In genomic region chr21:40143822-40144525, GRCh38 we compare ENCODE assay signal across 8 cellular contexts.
A peak's percentile ranks its signal among the peaks of the same experiment; 100 is the strongest.
DNase-seq lines count a peak whose midpoint lies in the region; ATAC-seq and TF ChIP-seq lines count a peak whose summit lies in the region.

No MANE protein-coding gene starts in this region.

- H3K9me3 ChIP-seq in DND-41 (ENCODE audit: insufficient read depth, low read length, severe bottlenecking) = no peaks in the 10 kb centered on the region
- H3K9me3 ChIP-seq in CD8-positive, alpha-beta memory T cell (ENCODE audit: low read length) = no peaks in the 10 kb centered on the region

- DNase-seq in DND-41 (peak; percentile 50), RWPE1 (ENCODE audit: low spot score) (peak; percentile 15), T47D (ENCODE audit: low read depth in 1 of 2, low spot score in 1 of 2) (peak; percentile 44 to 73), left lobe of liver (ENCODE audit: low spot score) (peak; percentile 50)
- peak; percentile 24 to 35 for DNase-seq in stimulated activated CD8-positive, alpha-beta memory T cell treated with anti-CD3 and anti-CD28 coated beads, Interleukin-2, amount 100 ng/mL, for 48 hours (ENCODE audit: low read depth in 2 of 2)
- DNase-seq in CD8-positive, alpha-beta memory T cell = no peak

- no peak overlapping the region for H3K9ac ChIP-seq in DND-41 (ENCODE audit: low read depth, low read length)

- no peaks in the 10 kb centered on the region for H4K20me1 ChIP-seq in DND-41 (ENCODE audit: insufficient read depth, low read length)

- TF ChIP-seq RAD21 in Ishikawa (IDR thresholded peaks at IDR 0.05; ENCODE audit: low read depth) = peak; percentile 53

- no peaks in the 10 kb centered on the region for H3K79me2 ChIP-seq in DND-41 (ENCODE audit: insufficient read depth, low read length)

- CTCF ChIA-PET in RWPE1 (lab: Yijun Ruan, JAX) = interaction anchor here (0.5 to 0.8 kb wide), 11 partner anchors 30 to 992 kb away, joined by 3 to 6 read pairs (median 3); no protein-coding TSS in a partner anchor
- CTCF ChIA-PET in CD8-positive, alpha-beta memory T cell (lab: Charles Lee) = no interaction called here

- no peak overlapping the region for H3K27ac Mint-ChIP-seq in CD8-positive, alpha-beta memory T cell

- H3K4me2 ChIP-seq in DND-41 (ENCODE audit: insufficient read depth, low read length) = no peak overlapping the region

- no peaks in the 10 kb centered on the region for H3K4me1 Mint-ChIP-seq in CD8-positive, alpha-beta memory T cell

- H3K27me3 ChIP-seq in DND-41 (ENCODE audit: insufficient read depth, low read length, poor library complexity) = no peaks in the 10 kb centered on the region
- H3K27me3 ChIP-seq in CD8-positive, alpha-beta memory T cell (ENCODE audit: insufficient read depth, low read length, poor library complexity, severe bottlenecking) = no peaks in the 10 kb centered on the region

- no peaks in the 10 kb centered on the region for H3K36me3 ChIP-seq in DND-41 (ENCODE audit: insufficient read depth, low read length)
- no peaks in the 10 kb centered on the region for H3K36me3 ChIP-seq in CD8-positive, alpha-beta memory T cell (ENCODE audit: insufficient read depth, low read length)

- H3K27me3 Mint-ChIP-seq in CD8-positive, alpha-beta memory T cell = no peaks in the 10 kb centered on the region

- no peaks in the 10 kb centered on the region for H3K36me3 Mint-ChIP-seq in CD8-positive, alpha-beta memory T cell

- H3K4me3 ChIP-seq in DND-41 (ENCODE audit: low read depth in 1 of 2, low read length in 2 of 2) = no peak overlapping the region
- H3K4me3 ChIP-seq in CD8-positive, alpha-beta memory T cell (ENCODE audit: low read length) = no peak overlapping the region

- in situ Hi-C loops in T47D (cut with HindIII; ENCODE audit: low pct_unique_long_range_greater_than_20kb, low sequenced_read_pairs) = no loop called here

- TF ChIP-seq CTCF in DND-41 (IDR thresholded peaks at IDR 0.05; ENCODE audit: borderline replicate concordance, extremely low read depth, low read length, poor library complexity, severe bottlenecking) (peak; percentile 74), RWPE1 (conservative IDR thresholded peaks at IDR 0.05; ENCODE audit: low read depth) (peak; percentile 66)

- ATAC-seq in DND-41 (ENCODE audit: insufficient read depth, low read depth) (peak; percentile 56; the same call in 2 of the 3 replicates), left lobe of liver (peak; percentile 84), GM18870 (IDR thresholded peaks at IDR 0.05; ENCODE audit: unreplicated experiment) (no peak)

- POLR2A ChIA-PET in RWPE1 (lab: Yijun Ruan, JAX; ENCODE audit: low non-redundant PET) = no interaction called here
- POLR2A ChIA-PET in CD8-positive, alpha-beta memory T cell (lab: Charles Lee) = no interaction called here

- H3K4me1 ChIP-seq in DND-41 (ENCODE audit: insufficient read depth, low read length) = no peaks in the 10 kb centered on the region
- no peaks in the 10 kb centered on the region for H3K4me1 ChIP-seq in CD8-positive, alpha-beta memory T cell (ENCODE audit: insufficient read depth, low read length)

- no peak overlapping the region; the same call in 1 of the 2 replicates for H2AFZ ChIP-seq in DND-41 (ENCODE audit: low read depth, low read length)

- H3K4me3 Mint-ChIP-seq in CD8-positive, alpha-beta memory T cell = no peak overlapping the region

- H3K9me3 Mint-ChIP-seq in CD8-positive, alpha-beta memory T cell = peaks cover 0 to 2% (median 0%) of the 10 kb centered on the region in 5 donors

- TF ChIP-seq EP300 in Ishikawa (IDR thresholded peaks at IDR 0.05; ENCODE audit: borderline replicate concordance) = no peak

- no peak overlapping the region for H3K27ac ChIP-seq in DND-41 (ENCODE audit: low read length)
- H3K27ac ChIP-seq in RWPE1 = no peak overlapping the region
- no peak overlapping the region for H3K27ac ChIP-seq in CD8-positive, alpha-beta memory T cell (ENCODE audit: low read depth, low read length)

TF ChIP-seq in Ishikawa, 13 proteins besides CTCF, POLR2A, EP300 and RAD21:
- TF ChIP-seq ZBTB7A (IDR thresholded peaks at IDR 0.05; ENCODE audit: low read depth) (no peak), TEAD4 (IDR thresholded peaks at IDR 0.05) (no peak), FOXM1 (IDR thresholded peaks at IDR 0.05; ENCODE audit: borderline replicate concordance, low read depth) (no peak), EGR1 (IDR thresholded peaks at IDR 0.05) (no peak), NFIC (IDR thresholded peaks at IDR 0.05) (no peak), YY1 (IDR thresholded peaks at IDR 0.05; ENCODE audit: low read depth) (no peak), CEBPB (IDR thresholded peaks at IDR 0.05) (no peak), TCF12 (IDR thresholded peaks at IDR 0.05; ENCODE audit: low read depth) (no peak), CREB1 (IDR thresholded peaks at IDR 0.05; ENCODE audit: low read depth) (no peak), TAF1 (IDR thresholded peaks at IDR 0.05; ENCODE audit: low read depth) (no peak)
- TF ChIP-seq, protein P1, sequence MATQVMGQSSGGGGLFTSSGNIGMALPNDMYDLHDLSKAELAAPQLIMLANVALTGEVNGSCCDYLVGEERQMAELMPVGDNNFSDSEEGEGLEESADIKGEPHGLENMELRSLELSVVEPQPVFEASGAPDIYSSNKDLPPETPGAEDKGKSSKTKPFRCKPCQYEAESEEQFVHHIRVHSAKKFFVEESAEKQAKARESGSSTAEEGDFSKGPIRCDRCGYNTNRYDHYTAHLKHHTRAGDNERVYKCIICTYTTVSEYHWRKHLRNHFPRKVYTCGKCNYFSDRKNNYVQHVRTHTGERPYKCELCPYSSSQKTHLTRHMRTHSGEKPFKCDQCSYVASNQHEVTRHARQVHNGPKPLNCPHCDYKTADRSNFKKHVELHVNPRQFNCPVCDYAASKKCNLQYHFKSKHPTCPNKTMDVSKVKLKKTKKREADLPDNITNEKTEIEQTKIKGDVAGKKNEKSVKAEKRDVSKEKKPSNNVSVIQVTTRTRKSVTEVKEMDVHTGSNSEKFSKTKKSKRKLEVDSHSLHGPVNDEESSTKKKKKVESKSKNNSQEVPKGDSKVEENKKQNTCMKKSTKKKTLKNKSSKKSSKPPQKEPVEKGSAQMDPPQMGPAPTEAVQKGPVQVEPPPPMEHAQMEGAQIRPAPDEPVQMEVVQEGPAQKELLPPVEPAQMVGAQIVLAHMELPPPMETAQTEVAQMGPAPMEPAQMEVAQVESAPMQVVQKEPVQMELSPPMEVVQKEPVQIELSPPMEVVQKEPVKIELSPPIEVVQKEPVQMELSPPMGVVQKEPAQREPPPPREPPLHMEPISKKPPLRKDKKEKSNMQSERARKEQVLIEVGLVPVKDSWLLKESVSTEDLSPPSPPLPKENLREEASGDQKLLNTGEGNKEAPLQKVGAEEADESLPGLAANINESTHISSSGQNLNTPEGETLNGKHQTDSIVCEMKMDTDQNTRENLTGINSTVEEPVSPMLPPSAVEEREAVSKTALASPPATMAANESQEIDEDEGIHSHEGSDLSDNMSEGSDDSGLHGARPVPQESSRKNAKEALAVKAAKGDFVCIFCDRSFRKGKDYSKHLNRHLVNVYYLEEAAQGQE (IDR thresholded peaks at IDR 0.05; ENCODE audit: low read depth) = no peak
- TF ChIP-seq, protein P2, sequence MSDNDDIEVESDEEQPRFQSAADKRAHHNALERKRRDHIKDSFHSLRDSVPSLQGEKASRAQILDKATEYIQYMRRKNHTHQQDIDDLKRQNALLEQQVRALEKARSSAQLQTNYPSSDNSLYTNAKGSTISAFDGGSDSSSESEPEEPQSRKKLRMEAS (IDR thresholded peaks at IDR 0.05) = no peak
- TF ChIP-seq, protein P3, sequence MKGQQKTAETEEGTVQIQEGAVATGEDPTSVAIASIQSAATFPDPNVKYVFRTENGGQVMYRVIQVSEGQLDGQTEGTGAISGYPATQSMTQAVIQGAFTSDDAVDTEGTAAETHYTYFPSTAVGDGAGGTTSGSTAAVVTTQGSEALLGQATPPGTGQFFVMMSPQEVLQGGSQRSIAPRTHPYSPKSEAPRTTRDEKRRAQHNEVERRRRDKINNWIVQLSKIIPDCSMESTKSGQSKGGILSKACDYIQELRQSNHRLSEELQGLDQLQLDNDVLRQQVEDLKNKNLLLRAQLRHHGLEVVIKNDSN (IDR thresholded peaks at IDR 0.05) = no peak
TF ChIP-seq in Ishikawa: peak in this region for 0.

Comparison
In these comparisons a context has a peak if more than half of its experiments do, and no peak if none do; other contexts are left out.
1. DNase-seq: peak in DND-41 (single experiment), RWPE1 (single experiment), T47D (2 of 2), left lobe of liver (single experiment) and stimulated activated CD8-positive, alpha-beta memory T cell treated with anti-CD3 and anti-CD28 coated beads, Interleukin-2, amount 100 ng/mL, for 48 hours (2 of 2); none in CD8-positive, alpha-beta memory T cell (0 of 5).